Comparison of ENCODE assay signal across 1 cellular context in the genomic region with DNA sequence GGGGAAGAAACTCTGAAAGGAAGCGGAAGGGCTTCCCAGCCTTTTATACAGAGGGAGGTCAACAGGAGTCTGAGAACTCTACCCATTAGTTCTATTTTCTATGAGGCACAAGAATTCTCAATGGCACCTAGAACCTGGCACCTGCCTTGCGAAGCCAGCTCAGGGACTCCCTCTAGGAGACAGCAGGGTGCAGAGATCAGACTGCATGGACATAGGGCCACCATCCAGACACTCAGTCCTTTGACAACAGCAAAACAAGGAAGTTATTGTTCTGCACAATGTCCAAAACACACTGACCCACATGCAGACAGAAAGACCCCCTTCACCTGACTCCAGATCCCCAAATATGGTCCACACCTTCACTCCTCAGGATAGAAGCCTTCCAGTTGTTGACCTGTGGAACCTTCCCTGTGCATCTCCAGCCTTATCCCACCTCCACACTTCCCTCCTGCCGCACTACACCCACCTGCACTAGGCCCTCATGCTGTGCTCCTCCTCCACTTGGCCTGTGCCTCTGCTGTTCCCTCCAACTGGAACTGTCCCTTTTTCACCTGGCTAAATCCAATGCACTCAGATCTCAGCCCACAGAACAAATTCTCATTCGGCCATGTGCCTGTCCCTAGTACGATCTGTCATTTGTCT.
TF ChIP-seq lines count a peak whose summit lies in the region.

No MANE protein-coding gene starts in this region.

TF ChIP-seq in HepG2, 621 proteins besides CTCF, POLR2A, EP300 and RAD21 (continues in another document):
- peak; percentile 24 for TF ChIP-seq XRCC5 (optimal IDR thresholded peaks at IDR 0.05; ENCODE audit: low read length)
- TF ChIP-seq HOXA7 (CRISPR knock-in tag; IDR thresholded peaks at IDR 0.05) = no peak
- TF ChIP-seq U2AF2 (IDR thresholded peaks at IDR 0.05; ENCODE audit: low read depth, low read length) = no peak
- 0 out of 2 replicates have a peak, but pooled peaks have one; percentile 17 for TF ChIP-seq NCOA2 (CRISPR knock-in tag; IDR thresholded peaks at IDR 0.05)
- 0 out of 4 replicates have a peak, but pooled peaks of 1 of the 2 experiments have one; percentile 26 for TF ChIP-seq KLF16 (CRISPR knock-in tag; IDR thresholded peaks at IDR 0.05)
- TF ChIP-seq NR2F6 (IDR thresholded peaks at IDR 0.05) = no peak
- peak; percentile 35; the same call in 1 of the 2 replicates for TF ChIP-seq NR2F6 (CRISPR knock-in tag; IDR thresholded peaks at IDR 0.05)
- TF ChIP-seq MIER3 (CRISPR knock-in tag; IDR thresholded peaks at IDR 0.05; ENCODE audit: borderline replicate concordance) = 0 out of 2 replicates have a peak, but pooled peaks have one; percentile 24
- TF ChIP-seq CCDC6 (CRISPR knock-in tag; IDR thresholded peaks at IDR 0.05) = no peak
- TF ChIP-seq, protein P1, sequence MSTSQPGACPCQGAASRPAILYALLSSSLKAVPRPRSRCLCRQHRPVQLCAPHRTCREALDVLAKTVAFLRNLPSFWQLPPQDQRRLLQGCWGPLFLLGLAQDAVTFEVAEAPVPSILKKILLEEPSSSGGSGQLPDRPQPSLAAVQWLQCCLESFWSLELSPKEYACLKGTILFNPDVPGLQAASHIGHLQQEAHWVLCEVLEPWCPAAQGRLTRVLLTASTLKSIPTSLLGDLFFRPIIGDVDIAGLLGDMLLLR (CRISPR knock-in tag; IDR thresholded peaks at IDR 0.05) = 0 out of 2 replicates have a peak, but pooled peaks have one; percentile 4
- TF ChIP-seq ZNF12 (CRISPR knock-in tag; IDR thresholded peaks at IDR 0.05) = no peak
- TF ChIP-seq, protein P2, sequence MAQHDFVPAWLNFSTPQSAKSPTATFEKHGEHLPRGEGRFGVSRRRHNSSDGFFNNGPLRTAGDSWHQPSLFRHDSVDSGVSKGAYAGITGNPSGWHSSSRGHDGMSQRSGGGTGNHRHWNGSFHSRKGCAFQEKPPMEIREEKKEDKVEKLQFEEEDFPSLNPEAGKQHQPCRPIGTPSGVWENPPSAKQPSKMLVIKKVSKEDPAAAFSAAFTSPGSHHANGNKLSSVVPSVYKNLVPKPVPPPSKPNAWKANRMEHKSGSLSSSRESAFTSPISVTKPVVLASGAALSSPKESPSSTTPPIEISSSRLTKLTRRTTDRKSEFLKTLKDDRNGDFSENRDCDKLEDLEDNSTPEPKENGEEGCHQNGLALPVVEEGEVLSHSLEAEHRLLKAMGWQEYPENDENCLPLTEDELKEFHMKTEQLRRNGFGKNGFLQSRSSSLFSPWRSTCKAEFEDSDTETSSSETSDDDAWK (CRISPR knock-in tag; IDR thresholded peaks at IDR 0.05) = no peak
- TF ChIP-seq ZFP36L2 (CRISPR knock-in tag; IDR thresholded peaks at IDR 0.05) = no peak
- peak; percentile 29; the same call in 1 of the 2 replicates for TF ChIP-seq HNF4G (IDR thresholded peaks at IDR 0.05; ENCODE audit: borderline replicate concordance, low read depth, low read length)
- TF ChIP-seq HNF4G (CRISPR knock-in tag; IDR thresholded peaks at IDR 0.05; ENCODE audit: borderline replicate concordance, low read depth) = no peak
- TF ChIP-seq, protein P3, sequence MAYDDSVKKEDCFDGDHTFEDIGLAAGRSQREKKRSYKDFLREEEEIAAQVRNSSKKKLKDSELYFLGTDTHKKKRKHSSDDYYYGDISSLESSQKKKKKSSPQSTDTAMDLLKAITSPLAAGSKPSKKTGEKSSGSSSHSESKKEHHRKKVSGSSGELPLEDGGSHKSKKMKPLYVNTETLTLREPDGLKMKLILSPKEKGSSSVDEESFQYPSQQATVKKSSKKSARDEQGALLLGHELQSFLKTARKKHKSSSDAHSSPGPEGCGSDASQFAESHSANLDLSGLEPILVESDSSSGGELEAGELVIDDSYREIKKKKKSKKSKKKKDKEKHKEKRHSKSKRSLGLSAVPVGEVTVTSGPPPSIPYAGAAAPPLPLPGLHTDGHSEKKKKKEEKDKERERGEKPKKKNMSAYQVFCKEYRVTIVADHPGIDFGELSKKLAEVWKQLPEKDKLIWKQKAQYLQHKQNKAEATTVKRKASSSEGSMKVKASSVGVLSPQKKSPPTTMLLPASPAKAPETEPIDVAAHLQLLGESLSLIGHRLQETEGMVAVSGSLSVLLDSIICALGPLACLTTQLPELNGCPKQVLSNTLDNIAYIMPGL (CRISPR knock-in tag; IDR thresholded peaks at IDR 0.05; ENCODE audit: borderline replicate concordance in 1 of 2, low read depth in 1 of 2) = 0 out of 4 replicates have a peak, but pooled peaks of 1 of the 2 experiments have one; percentile 44
- TF ChIP-seq, protein P4, sequence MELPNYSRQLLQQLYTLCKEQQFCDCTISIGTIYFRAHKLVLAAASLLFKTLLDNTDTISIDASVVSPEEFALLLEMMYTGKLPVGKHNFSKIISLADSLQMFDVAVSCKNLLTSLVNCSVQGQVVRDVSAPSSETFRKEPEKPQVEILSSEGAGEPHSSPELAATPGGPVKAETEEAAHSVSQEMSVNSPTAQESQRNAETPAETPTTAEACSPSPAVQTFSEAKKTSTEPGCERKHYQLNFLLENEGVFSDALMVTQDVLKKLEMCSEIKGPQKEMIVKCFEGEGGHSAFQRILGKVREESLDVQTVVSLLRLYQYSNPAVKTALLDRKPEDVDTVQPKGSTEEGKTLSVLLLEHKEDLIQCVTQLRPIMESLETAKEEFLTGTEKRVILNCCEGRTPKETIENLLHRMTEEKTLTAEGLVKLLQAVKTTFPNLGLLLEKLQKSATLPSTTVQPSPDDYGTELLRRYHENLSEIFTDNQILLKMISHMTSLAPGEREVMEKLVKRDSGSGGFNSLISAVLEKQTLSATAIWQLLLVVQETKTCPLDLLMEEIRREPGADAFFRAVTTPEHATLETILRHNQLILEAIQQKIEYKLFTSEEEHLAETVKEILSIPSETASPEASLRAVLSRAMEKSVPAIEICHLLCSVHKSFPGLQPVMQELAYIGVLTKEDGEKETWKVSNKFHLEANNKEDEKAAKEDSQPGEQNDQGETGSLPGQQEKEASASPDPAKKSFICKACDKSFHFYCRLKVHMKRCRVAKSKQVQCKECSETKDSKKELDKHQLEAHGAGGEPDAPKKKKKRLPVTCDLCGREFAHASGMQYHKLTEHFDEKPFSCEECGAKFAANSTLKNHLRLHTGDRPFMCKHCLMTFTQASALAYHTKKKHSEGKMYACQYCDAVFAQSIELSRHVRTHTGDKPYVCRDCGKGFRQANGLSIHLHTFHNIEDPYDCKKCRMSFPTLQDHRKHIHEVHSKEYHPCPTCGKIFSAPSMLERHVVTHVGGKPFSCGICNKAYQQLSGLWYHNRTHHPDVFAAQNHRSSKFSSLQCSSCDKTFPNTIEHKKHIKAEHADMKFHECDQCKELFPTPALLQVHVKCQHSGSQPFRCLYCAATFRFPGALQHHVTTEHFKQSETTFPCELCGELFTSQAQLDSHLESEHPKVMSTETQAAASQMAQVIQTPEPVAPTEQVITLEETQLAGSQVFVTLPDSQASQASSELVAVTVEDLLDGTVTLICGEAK (IDR thresholded peaks at IDR 0.05) = no peak
- TF ChIP-seq, protein P4 (CRISPR knock-in tag; IDR thresholded peaks at IDR 0.05) = 0 out of 2 replicates have a peak, but pooled peaks have one; percentile 26
- TF ChIP-seq MTA1 (CRISPR knock-in tag; IDR thresholded peaks at IDR 0.05; ENCODE audit: borderline replicate concordance) = 0 out of 2 replicates have a peak, but pooled peaks have one; percentile 35
- no peak for TF ChIP-seq MZF1 (CRISPR knock-in tag; IDR thresholded peaks at IDR 0.05; ENCODE audit: borderline replicate concordance)
- no peak for TF ChIP-seq CCAR2 (optimal IDR thresholded peaks at IDR 0.05; ENCODE audit: low read depth, low read length)
- no peak for TF ChIP-seq ZNF460 (CRISPR knock-in tag; IDR thresholded peaks at IDR 0.05; ENCODE audit: borderline replicate concordance)
- TF ChIP-seq ZNF543 (CRISPR knock-in tag; IDR thresholded peaks at IDR 0.05) = peak; percentile 64; the same call in 1 of the 2 replicates
- TF ChIP-seq ZFP37 (CRISPR knock-in tag; IDR thresholded peaks at IDR 0.05; ENCODE audit: borderline replicate concordance) = no peak
- TF ChIP-seq, protein P5, sequence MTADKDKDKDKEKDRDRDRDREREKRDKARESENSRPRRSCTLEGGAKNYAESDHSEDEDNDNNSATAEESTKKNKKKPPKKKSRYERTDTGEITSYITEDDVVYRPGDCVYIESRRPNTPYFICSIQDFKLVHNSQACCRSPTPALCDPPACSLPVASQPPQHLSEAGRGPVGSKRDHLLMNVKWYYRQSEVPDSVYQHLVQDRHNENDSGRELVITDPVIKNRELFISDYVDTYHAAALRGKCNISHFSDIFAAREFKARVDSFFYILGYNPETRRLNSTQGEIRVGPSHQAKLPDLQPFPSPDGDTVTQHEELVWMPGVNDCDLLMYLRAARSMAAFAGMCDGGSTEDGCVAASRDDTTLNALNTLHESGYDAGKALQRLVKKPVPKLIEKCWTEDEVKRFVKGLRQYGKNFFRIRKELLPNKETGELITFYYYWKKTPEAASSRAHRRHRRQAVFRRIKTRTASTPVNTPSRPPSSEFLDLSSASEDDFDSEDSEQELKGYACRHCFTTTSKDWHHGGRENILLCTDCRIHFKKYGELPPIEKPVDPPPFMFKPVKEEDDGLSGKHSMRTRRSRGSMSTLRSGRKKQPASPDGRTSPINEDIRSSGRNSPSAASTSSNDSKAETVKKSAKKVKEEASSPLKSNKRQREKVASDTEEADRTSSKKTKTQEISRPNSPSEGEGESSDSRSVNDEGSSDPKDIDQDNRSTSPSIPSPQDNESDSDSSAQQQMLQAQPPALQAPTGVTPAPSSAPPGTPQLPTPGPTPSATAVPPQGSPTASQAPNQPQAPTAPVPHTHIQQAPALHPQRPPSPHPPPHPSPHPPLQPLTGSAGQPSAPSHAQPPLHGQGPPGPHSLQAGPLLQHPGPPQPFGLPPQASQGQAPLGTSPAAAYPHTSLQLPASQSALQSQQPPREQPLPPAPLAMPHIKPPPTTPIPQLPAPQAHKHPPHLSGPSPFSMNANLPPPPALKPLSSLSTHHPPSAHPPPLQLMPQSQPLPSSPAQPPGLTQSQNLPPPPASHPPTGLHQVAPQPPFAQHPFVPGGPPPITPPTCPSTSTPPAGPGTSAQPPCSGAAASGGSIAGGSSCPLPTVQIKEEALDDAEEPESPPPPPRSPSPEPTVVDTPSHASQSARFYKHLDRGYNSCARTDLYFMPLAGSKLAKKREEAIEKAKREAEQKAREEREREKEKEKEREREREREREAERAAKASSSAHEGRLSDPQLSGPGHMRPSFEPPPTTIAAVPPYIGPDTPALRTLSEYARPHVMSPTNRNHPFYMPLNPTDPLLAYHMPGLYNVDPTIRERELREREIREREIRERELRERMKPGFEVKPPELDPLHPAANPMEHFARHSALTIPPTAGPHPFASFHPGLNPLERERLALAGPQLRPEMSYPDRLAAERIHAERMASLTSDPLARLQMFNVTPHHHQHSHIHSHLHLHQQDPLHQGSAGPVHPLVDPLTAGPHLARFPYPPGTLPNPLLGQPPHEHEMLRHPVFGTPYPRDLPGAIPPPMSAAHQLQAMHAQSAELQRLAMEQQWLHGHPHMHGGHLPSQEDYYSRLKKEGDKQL (CRISPR knock-in tag; IDR thresholded peaks at IDR 0.05; ENCODE audit: low read depth) = no peak
- TF ChIP-seq, protein P6, sequence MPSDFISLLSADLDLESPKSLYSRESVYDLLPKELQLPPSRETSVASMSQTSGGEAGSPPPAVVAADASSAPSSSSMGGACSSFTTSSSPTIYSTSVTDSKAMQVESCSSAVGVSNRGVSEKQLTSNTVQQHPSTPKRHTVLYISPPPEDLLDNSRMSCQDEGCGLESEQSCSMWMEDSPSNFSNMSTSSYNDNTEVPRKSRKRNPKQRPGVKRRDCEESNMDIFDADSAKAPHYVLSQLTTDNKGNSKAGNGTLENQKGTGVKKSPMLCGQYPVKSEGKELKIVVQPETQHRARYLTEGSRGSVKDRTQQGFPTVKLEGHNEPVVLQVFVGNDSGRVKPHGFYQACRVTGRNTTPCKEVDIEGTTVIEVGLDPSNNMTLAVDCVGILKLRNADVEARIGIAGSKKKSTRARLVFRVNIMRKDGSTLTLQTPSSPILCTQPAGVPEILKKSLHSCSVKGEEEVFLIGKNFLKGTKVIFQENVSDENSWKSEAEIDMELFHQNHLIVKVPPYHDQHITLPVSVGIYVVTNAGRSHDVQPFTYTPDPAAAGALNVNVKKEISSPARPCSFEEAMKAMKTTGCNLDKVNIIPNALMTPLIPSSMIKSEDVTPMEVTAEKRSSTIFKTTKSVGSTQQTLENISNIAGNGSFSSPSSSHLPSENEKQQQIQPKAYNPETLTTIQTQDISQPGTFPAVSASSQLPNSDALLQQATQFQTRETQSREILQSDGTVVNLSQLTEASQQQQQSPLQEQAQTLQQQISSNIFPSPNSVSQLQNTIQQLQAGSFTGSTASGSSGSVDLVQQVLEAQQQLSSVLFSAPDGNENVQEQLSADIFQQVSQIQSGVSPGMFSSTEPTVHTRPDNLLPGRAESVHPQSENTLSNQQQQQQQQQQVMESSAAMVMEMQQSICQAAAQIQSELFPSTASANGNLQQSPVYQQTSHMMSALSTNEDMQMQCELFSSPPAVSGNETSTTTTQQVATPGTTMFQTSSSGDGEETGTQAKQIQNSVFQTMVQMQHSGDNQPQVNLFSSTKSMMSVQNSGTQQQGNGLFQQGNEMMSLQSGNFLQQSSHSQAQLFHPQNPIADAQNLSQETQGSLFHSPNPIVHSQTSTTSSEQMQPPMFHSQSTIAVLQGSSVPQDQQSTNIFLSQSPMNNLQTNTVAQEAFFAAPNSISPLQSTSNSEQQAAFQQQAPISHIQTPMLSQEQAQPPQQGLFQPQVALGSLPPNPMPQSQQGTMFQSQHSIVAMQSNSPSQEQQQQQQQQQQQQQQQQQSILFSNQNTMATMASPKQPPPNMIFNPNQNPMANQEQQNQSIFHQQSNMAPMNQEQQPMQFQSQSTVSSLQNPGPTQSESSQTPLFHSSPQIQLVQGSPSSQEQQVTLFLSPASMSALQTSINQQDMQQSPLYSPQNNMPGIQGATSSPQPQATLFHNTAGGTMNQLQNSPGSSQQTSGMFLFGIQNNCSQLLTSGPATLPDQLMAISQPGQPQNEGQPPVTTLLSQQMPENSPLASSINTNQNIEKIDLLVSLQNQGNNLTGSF (CRISPR knock-in tag; IDR thresholded peaks at IDR 0.05) = no peak
- TF ChIP-seq FOSL2 (CRISPR knock-in tag; IDR thresholded peaks at IDR 0.05) = 0 out of 2 replicates have a peak, but pooled peaks have one; percentile 12
- no peak for TF ChIP-seq YEATS4 (CRISPR knock-in tag; IDR thresholded peaks at IDR 0.05; ENCODE audit: borderline replicate concordance)
